1 cellular context compared by ENCODE assay signal in the genomic region with DNA sequence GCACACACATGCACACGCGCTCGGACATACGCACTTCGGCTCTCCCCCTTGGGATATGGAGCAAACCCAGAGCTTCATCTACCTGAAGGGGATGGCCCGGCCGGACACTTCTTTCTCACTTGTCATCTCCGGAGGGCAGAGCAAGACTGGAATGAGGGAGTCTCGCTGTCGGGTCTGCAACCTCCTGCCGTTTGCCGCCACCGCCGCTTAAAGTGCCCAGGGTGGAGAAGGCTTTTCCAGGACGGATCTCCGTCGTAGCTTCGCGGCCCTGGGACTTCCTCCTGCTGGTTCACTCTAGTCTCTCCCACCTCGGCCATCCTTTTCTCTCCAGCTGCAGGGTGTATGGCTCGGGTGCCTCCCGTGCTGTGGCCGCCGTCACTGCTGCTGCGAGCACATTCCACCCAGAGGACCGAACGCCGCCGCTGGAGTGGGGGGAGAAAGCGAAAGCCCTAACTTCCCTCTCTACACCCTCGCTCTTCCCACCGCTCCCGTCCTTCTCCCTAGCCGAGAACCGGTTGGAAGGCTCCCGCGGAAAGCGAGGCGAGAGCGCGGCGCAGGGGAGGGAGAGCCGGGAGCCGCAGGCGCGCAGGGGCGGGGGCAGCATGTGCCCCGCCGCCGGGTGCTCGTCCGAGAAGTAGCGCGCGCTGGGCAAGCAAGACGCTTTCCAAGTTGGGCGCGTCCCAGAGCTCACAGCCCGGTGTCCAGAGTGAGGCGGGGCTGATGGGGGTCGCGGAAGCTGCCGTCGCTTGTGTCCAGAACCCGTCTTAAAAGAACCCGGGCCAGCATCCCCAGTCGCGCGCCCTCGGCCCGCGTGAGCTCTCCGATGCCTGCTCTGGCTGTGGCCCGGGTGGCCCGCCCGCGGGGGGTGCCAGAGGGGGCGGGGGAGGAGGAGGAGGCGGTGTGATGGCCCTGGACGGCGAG.
TF ChIP-seq lines count a peak whose summit lies in the region.

Gene TRHDE, plus strand, starts transcription at position 630 of the 921 bp plus-strand sequence. Its CDS starts 274 bp downstream, at position 904.

TF ChIP-seq in HEK293, 187 proteins besides CTCF, POLR2A, EP300 and RAD21:
- TF ChIP-seq, protein P1, sequence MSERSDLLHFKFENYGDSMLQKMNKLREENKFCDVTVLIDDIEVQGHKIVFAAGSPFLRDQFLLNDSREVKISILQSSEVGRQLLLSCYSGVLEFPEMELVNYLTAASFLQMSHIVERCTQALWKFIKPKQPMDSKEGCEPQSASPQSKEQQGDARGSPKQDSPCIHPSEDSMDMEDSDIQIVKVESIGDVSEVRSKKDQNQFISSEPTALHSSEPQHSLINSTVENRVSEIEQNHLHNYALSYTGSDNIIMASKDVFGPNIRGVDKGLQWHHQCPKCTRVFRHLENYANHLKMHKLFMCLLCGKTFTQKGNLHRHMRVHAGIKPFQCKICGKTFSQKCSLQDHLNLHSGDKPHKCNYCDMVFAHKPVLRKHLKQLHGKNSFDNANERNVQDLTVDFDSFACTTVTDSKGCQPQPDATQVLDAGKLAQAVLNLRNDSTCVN (tag by site-specific recombination; optimal IDR thresholded peaks at IDR 0.05) = peak; percentile 25
- TF ChIP-seq ZNF274 (IDR thresholded peaks at IDR 0.05; ENCODE audit: low read length) (no peak), ZNF274 (tag by site-specific recombination; IDR thresholded peaks at IDR 0.05; ENCODE audit: borderline replicate concordance) (no peak), ZNF449 (tag by site-specific recombination; IDR thresholded peaks at IDR 0.05) (0 out of 2 replicates have a peak, but pooled peaks have one; percentile 58), ZBTB17 (tag by site-specific recombination; IDR thresholded peaks at IDR 0.05) (peak; percentile 64; the same call in 1 of the 2 replicates), ZFP69B (tag by site-specific recombination; IDR thresholded peaks at IDR 0.05) (no peak)
- TF ChIP-seq, protein P2, sequence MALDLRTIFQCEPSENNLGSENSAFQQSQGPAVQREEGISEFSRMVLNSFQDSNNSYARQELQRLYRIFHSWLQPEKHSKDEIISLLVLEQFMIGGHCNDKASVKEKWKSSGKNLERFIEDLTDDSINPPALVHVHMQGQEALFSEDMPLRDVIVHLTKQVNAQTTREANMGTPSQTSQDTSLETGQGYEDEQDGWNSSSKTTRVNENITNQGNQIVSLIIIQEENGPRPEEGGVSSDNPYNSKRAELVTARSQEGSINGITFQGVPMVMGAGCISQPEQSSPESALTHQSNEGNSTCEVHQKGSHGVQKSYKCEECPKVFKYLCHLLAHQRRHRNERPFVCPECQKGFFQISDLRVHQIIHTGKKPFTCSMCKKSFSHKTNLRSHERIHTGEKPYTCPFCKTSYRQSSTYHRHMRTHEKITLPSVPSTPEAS (tag by site-specific recombination; IDR thresholded peaks at IDR 0.05) = peak; percentile 79
